15 cellular contexts compared by ENCODE assay signal in genomic region chr20:32516985-32517873, GRCh38.
A peak's percentile ranks its signal among the peaks of the same experiment; 100 is the strongest.
DNase-seq lines count a peak whose midpoint lies in the region; ATAC-seq and TF ChIP-seq lines count a peak whose summit lies in the region.
"Had no signal": no experiment of that assay in that cellular context is flagged by ENCODE, and none has a peak within 500 bp of the region (broad histone marks: within the 10 kb centered on the region; RNA-seq: fewer than 3 reads in every experiment).

No MANE protein-coding gene starts in this region.

- H3K9ac ChIP-seq in SK-N-SH, result no peak overlapping the region
- H3K9ac ChIP-seq: GM23248 had no signal

- TF ChIP-seq CTCF in SK-N-SH (IDR thresholded peaks at IDR 0.05), result no peak
- no peak for TF ChIP-seq CTCF in heart right ventricle (IDR thresholded peaks at IDR 0.05)
- TF ChIP-seq CTCF in osteoblast (IDR thresholded peaks at IDR 0.05; ENCODE audit: extremely low read depth, low read depth, low read length), result no peak

- 66% methylated on average over 4 of the region's 14 CpGs for WGBS in SK-N-SH (ENCODE audit: low lambda C conversion rate)
- WGBS in heart right ventricle, 2 donors, result 56 to 62% methylated on average over 14 of the region's 14 CpGs

- H2AFZ ChIP-seq in SK-N-SH (ENCODE audit: low read depth) (peak overlapping the region; percentile 70; the same call in 1 of the 2 replicates), osteoblast (ENCODE audit: low read length) (no peak overlapping the region)
- H2AFZ ChIP-seq: GM23248 had no signal

- intact Hi-C loops in heart right ventricle (cut with DNase I), result no loop called here

- DNase-seq in EH (ENCODE audit: low read depth), result peak; percentile 56
- DNase-seq in SK-N-SH, result peak; percentile 89
- peak in 1 of 2 donors; percentile 61 for DNase-seq in heart right ventricle
- peak; percentile 31 for DNase-seq in osteoblast (ENCODE audit: insufficient read length, low spot score, missing footprints)
- no peak for DNase-seq in inferior parietal cortex (ENCODE audit: extremely low spot score)
- DNase-seq in left lobe of liver (ENCODE audit: low spot score), result no peak
- no peak for DNase-seq in activated CD4-positive, alpha-beta T cell treated with anti-CD3 and anti-CD28 coated beads, Interleukin-2, amount 50 U/mL, for 4 hours
- DNase-seq: activated CD8-positive, alpha-beta T cell treated with anti-CD3 and anti-CD28 coated beads, Interleukin-2, amount 10 ng/mL, durations not matched to agents 7 days and 5 days; activated naive CD4-positive, alpha-beta T cell treated with anti-CD3 and anti-CD28 coated beads, Interleukin-2, amount 50 U/mL, for 16 hours; GM23248; NCI-H187; psoas muscle; stimulated activated CD4-positive, alpha-beta T cell treated with anti-CD3 and anti-CD28 coated beads, Interleukin-4, amount 100 ng/mL, for 4 hours had no signal

- H3K79me2 ChIP-seq in SK-N-SH (ENCODE audit: insufficient read depth), result no peaks in the 10 kb centered on the region
- no peaks in the 10 kb centered on the region for H3K79me2 ChIP-seq in osteoblast (ENCODE audit: insufficient read depth, low read length)

- H3K27me3 ChIP-seq in SK-N-SH (ENCODE audit: insufficient read depth) (no peaks in the 10 kb centered on the region), heart right ventricle (no peaks in the 10 kb centered on the region), osteoblast (ENCODE audit: insufficient read depth, low read length) (peaks cover 19% of the 10 kb centered on the region)

- TF ChIP-seq EP300 in SK-N-SH (IDR thresholded peaks at IDR 0.05; ENCODE audit: borderline replicate concordance in 1 of 2, low read depth in 1 of 2, low read length in 1 of 2), result peak in 1 of 2 experiments; percentile 91; a peak in 2 of 4 replicates

- no peaks in the 10 kb centered on the region for H3K36me3 ChIP-seq in SK-N-SH (replicated peaks in 1 of 2; ENCODE audit: control insufficient read depth in 1 of 2, insufficient read depth in 2 of 2, low read length in 1 of 2)
- peaks cover 0 to 2% (median 0%) of the 10 kb centered on the region in 9 donors for H3K36me3 ChIP-seq in heart right ventricle
- H3K36me3 ChIP-seq in osteoblast (ENCODE audit: insufficient read depth, low read length), result no peaks in the 10 kb centered on the region

- peak overlapping the region; percentile 67 for H3K4me2 ChIP-seq in SK-N-SH
- no peak overlapping the region for H3K4me2 ChIP-seq in osteoblast (ENCODE audit: insufficient read depth, low read length)

- no peaks in the 10 kb centered on the region for H3K9me2 ChIP-seq in SK-N-SH

- H4K20me1 ChIP-seq in SK-N-SH (ENCODE audit: insufficient read depth) (no peaks in the 10 kb centered on the region), osteoblast (ENCODE audit: insufficient read depth, low read length) (no peaks in the 10 kb centered on the region)

- H3K27ac ChIP-seq in SK-N-SH (ENCODE audit: low read depth in 2 of 2, low read length in 1 of 2), result peak overlapping the region in 1 of 2 experiments; percentile 100; a peak in 3 of 4 replicates
- H3K27ac ChIP-seq in heart right ventricle, result peak overlapping the region; percentile 10 to 79 (median 63)
- H3K27ac ChIP-seq in osteoblast (ENCODE audit: low read depth, low read length), result no peak overlapping the region
- H3K27ac ChIP-seq: GM23248, psoas muscle had no signal

- POLR2A ChIA-PET in SK-N-SH (lab: Yijun Ruan, JAX), result interaction anchor here (0.6 to 2.6 kb wide), 8 partner anchors 20 to 948 kb away, joined by 3 to 11 read pairs (median 4); partner anchors contain the start of gene KIF3B

- H3K4me1 ChIP-seq in SK-N-SH (ENCODE audit: control insufficient read depth in 1 of 2, insufficient read depth in 2 of 2, low read depth in 1 of 2, low read length in 1 of 2), result peaks cover 0 to 66% of the 10 kb centered on the region in 2 experiments; a peak in 3 of 4 replicates
- H3K4me1 ChIP-seq in heart right ventricle, result peaks cover 4 to 39% (median 29%) of the 10 kb centered on the region in 9 donors
- H3K4me1 ChIP-seq in osteoblast (ENCODE audit: insufficient read depth, low read length), result no peaks in the 10 kb centered on the region
- H3K4me1 ChIP-seq: psoas muscle had no signal

- H3K9me3 ChIP-seq in SK-N-SH, result no peaks in the 10 kb centered on the region
- no peaks in the 10 kb centered on the region for H3K9me3 ChIP-seq in heart right ventricle
- H3K9me3 ChIP-seq in osteoblast (ENCODE audit: low read depth, low read length), result no peaks in the 10 kb centered on the region
- H3K9me3 ChIP-seq: psoas muscle had no signal

- ATAC-seq in heart right ventricle, result peak; percentile 53 to 78 (median 63)
- no peak for ATAC-seq in left lobe of liver
- no peak for ATAC-seq in GM21619 (IDR thresholded peaks at IDR 0.05; ENCODE audit: unreplicated experiment)
- ATAC-seq: activated CD8-positive, alpha-beta T cell treated with anti-CD3 and anti-CD28 coated beads, Interleukin-2, amount 10 ng/mL, durations not matched to agents 7 days and 5 days; psoas muscle had no signal

- no peak overlapping the region for H3K4me3 ChIP-seq in SK-N-SH (ENCODE audit: low read depth in 2 of 2, low read length in 1 of 2)
- no peak overlapping the region for H3K4me3 ChIP-seq in heart right ventricle
- H3K4me3 ChIP-seq in osteoblast (ENCODE audit: insufficient read depth, low read length), result no peak overlapping the region
- H3K4me3 ChIP-seq: GM23248, lung, psoas muscle had no signal

- TF ChIP-seq RAD21 in SK-N-SH (IDR thresholded peaks at IDR 0.05; ENCODE audit: low read length), result peak; percentile 33; the same call in 1 of the 2 replicates

- CTCF ChIA-PET in SK-N-SH (lab: Yijun Ruan, JAX), result interaction anchor here (0.6 to 13.1 kb wide), 8 partner anchors 8 to 158 kb away, joined by 3 to 326 read pairs (median 3); no protein-coding TSS in a partner anchor

- H3F3A ChIP-seq in SK-N-SH (replicated peaks; ENCODE audit: insufficient read depth), result no peaks in the 10 kb centered on the region

TF ChIP-seq in SK-N-SH, 30 proteins besides CTCF, POLR2A, EP300 and RAD21:
- TF ChIP-seq FOSL2 (IDR thresholded peaks at IDR 0.05; ENCODE audit: borderline replicate concordance, low read depth) (no peak), CHD2 (IDR thresholded peaks at IDR 0.05; ENCODE audit: low read length, partially characterized antibody) (peak; percentile 92), ELF1 (IDR thresholded peaks at IDR 0.05) (no peak), GATA2 (CRISPR knock-in tag; IDR thresholded peaks at IDR 0.05) (peak; percentile 100), TCF12 (IDR thresholded peaks at IDR 0.05) (peak; percentile 17; the same call in 1 of the 2 replicates), MXI1 (IDR thresholded peaks at IDR 0.05; ENCODE audit: low read depth, low read length) (peak; percentile 86), RCOR1 (IDR thresholded peaks at IDR 0.05; ENCODE audit: low read length) (peak; percentile 87), FOXJ3 (CRISPR knock-in tag; IDR thresholded peaks at IDR 0.05) (peak; percentile 97)

Comparison
In these comparisons a context has a peak if more than half of its experiments do, and no peak if none do; other contexts are left out.
1. DNase-seq: peak in EH (single experiment), SK-N-SH (single experiment) and osteoblast (single experiment); none in inferior parietal cortex (single experiment), left lobe of liver (single experiment) and activated CD4-positive, alpha-beta T cell treated with anti-CD3 and anti-CD28 coated beads, Interleukin-2, amount 50 U/mL, for 4 hours (0 of 2).
2. ATAC-seq: peak in heart right ventricle (8 of 8); none in left lobe of liver (single experiment) and GM21619 (single experiment).